Comparison of ENCODE assay signal across 9 cellular contexts in the genomic region with DNA sequence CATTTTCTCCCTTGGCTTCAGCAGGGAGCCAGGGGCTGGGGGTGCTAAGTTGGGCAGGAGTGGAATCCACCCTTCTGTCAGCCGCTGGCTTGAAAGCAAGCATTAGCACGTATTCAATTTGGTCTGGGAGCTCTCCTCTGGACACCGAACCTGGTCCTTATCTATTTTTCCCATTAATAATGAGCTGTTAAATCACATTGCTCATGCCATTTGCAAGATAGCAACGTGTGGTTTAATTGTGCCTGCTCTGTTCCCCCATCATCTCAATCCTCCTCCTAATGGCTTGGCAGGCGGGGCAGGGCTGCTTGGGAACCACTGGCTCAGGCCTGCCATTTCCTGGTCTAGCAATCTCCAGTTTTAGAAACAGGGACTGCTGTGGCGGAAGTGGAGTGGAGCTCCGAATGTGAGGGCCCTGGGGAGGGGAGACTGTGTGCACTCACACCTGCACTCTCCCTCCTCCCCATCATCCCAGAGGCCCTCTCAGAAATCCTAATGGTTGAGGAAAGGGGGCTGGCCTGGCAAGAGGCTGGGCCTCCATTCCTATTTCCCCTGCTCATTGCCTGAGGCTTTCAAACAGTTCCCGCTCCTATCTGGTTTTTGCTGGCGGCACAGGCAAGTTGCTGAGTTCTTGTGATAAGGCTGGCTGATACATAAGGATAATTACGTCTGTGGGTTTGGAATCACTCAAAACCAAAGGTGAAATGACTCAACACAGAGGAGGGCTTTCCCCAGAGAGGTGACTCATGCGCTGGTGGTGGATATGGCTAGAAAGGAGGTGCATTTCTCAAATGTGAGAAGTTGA.
DNase-seq lines count a peak whose midpoint lies in the region; ATAC-seq, FAIRE-seq and TF ChIP-seq lines count a peak whose summit lies in the region.
"Had no signal": no experiment of that assay in that cellular context is flagged by ENCODE, and none has a peak within 500 bp of the region (broad histone marks: within the 10 kb centered on the region; RNA-seq: fewer than 3 reads in every experiment).

No MANE protein-coding gene starts in this region.

- no peak overlapping the region for H3K4me3 Mint-ChIP-seq in activated CD4-positive, alpha-beta T cell treated with anti-CD3 and anti-CD28 coated beads, Interleukin-2, amount 10 ng/mL, durations not matched to agents 24 days and 14 days

- peak overlapping the region; percentile 78 for H3K4me2 ChIP-seq in K562 (ENCODE audit: insufficient read depth, low read length)

- 5% methylated on average over 11 of the region's 11 CpGs for WGBS in K562 (ENCODE audit: insufficient coverage, low coverage, missing lambda C conversion rate)

- peak overlapping the region; percentile 47 to 63; a peak in 3 of 4 replicates for H3K9ac ChIP-seq in K562 (ENCODE audit: insufficient read depth in 1 of 2, low read depth in 2 of 2, low read length in 2 of 2)

- no peaks in the 10 kb centered on the region for H3K36me3 ChIP-seq in K562 (ENCODE audit: control insufficient read depth, insufficient read depth, low read length)
- no peaks in the 10 kb centered on the region for H3K36me3 ChIP-seq in mucosa of descending colon (ENCODE audit: low read depth)

- POLR2A ChIA-PET in K562 (lab: Yijun Ruan, JAX) = interaction anchor here (0.6 kb wide), 1 partner anchor 148 kb away, joined by 3 read pairs; no protein-coding TSS in a partner anchor

- TF ChIP-seq CTCF in K562 (IDR thresholded peaks at IDR 0.05 in 2 of 3, conservative IDR thresholded peaks at IDR 0.05 in 1 of 3; ENCODE audit: insufficient read depth in 2 of 3, low read depth in 1 of 3, low read length in 3 of 3) (no peak), mucosa of descending colon (IDR thresholded peaks at IDR 0.05) (no peak)

- peak; percentile 99 for FAIRE-seq in K562 (lab: Jason Lieb, UNC)
- FAIRE-seq: endometrium had no signal

- H3K4me3 ChIP-seq in K562 (no peak overlapping the region), mucosa of descending colon (no peak overlapping the region)

- peaks cover 38% of the 10 kb centered on the region for H3K27me3 Mint-ChIP-seq in activated CD4-positive, alpha-beta T cell treated with anti-CD3 and anti-CD28 coated beads, Interleukin-2, amount 10 ng/mL, durations not matched to agents 24 days and 14 days

- H3K36me3 Mint-ChIP-seq in activated CD4-positive, alpha-beta T cell treated with anti-CD3 and anti-CD28 coated beads, Interleukin-2, amount 10 ng/mL, durations not matched to agents 24 days and 14 days (ENCODE audit: low read depth) = no peaks in the 10 kb centered on the region

- in situ Hi-C loops in K562 (cut with MboI) = no loop called here

- H3K9me3 Mint-ChIP-seq in activated CD4-positive, alpha-beta T cell treated with anti-CD3 and anti-CD28 coated beads, Interleukin-2, amount 10 ng/mL, durations not matched to agents 24 days and 14 days = no peaks in the 10 kb centered on the region

- ATAC-seq in HG02642 (IDR thresholded peaks at IDR 0.05; ENCODE audit: poor library complexity, unreplicated experiment) (peak; percentile 95), K562 (peak; percentile 97), mucosa of descending colon (peak; percentile 58)

- H3K9me3 ChIP-seq in K562 (replicated peaks; ENCODE audit: control insufficient read depth, insufficient read depth, low read depth, low read length) (no peaks in the 10 kb centered on the region), mucosa of descending colon (no peaks in the 10 kb centered on the region)

- TF ChIP-seq RAD21 in K562 (CRISPR knock-in tag; conservative IDR thresholded peaks at IDR 0.05 in 1 of 2, IDR thresholded peaks at IDR 0.05 in 1 of 2) = no peak

- peak overlapping the region; percentile 82 for H2AFZ ChIP-seq in K562 (ENCODE audit: low read depth, low read length)

- H3K27ac Mint-ChIP-seq in activated CD4-positive, alpha-beta T cell treated with anti-CD3 and anti-CD28 coated beads, Interleukin-2, amount 10 ng/mL, durations not matched to agents 24 days and 14 days = peak overlapping the region; percentile 65

- H3K27ac ChIP-seq in K562 (ENCODE audit: extremely low read depth, low read depth, low read length) = peak overlapping the region; percentile 94

- DNase-seq in activated CD4-positive, alpha-beta T cell treated with anti-CD3 and anti-CD28 coated beads, Interleukin-2, amount 10 ng/mL, durations not matched to agents 24 days and 14 days = peak; percentile 74
- no peak for DNase-seq in activated CD4-positive, alpha-beta T cell treated with anti-CD3 and anti-CD28 coated beads, Interleukin-2, amount 50 U/mL, for 4 hours
- DNase-seq in NCI-H2107 treated with DMSO at 0.1 percent for 48 hours (lab: John Stamatoyannopoulos, UW; ENCODE audit: unreplicated experiment) = peak; percentile 75
- DNase-seq in K562 (ENCODE audit: extremely low read depth in 1 of 4, low spot score in 3 of 4) = peak; percentile 84 to 91 (median 86)
- no peak for DNase-seq in mucosa of descending colon
- no peak for DNase-seq in NCI-H146 (lab: John Stamatoyannopoulos, UW)
- no peak for DNase-seq in COR-L47 (lab: John Stamatoyannopoulos, UW)

- peaks cover 0 to 6% of the 10 kb centered on the region in 2 experiments; a peak in 2 of 5 replicates for H3K27me3 ChIP-seq in K562 (ENCODE audit: control insufficient read depth in 2 of 2, insufficient read depth in 2 of 2, low read length in 2 of 2)

- no TSS peak for BruUV-seq in K562 (replicated peaks; lab: Mats Ljungman, UMichigan)

- peaks cover 4% of the 10 kb centered on the region; the same call in 1 of the 2 replicates for H4K20me1 ChIP-seq in K562 (replicated peaks; ENCODE audit: control insufficient read depth, insufficient read depth, low read length)

- TF ChIP-seq EP300 in K562 (IDR thresholded peaks at IDR 0.05; ENCODE audit: low read length) = peak; percentile 97

- TF ChIP-seq POLR2A in K562 (conservative IDR thresholded peaks at IDR 0.05) = no peak

- intact Hi-C loops in activated CD4-positive, alpha-beta T cell treated with anti-CD3 and anti-CD28 coated beads, Interleukin-2, amount 10 ng/mL, durations not matched to agents 24 days and 14 days (cut with micrococcal nuclease) = loop anchor here (5.0 to 10.0 kb wide), 2 partner anchors 197 to 280 kb away; a partner anchor contains a TSS
- intact Hi-C loops in K562 (cut with micrococcal nuclease) (no loop called here), mucosa of descending colon (cut with DNase I, micrococcal nuclease) (no loop called here)

- CTCF ChIA-PET in K562 (lab: Yijun Ruan, JAX; ENCODE audit: low intra/inter-chr PET ratio) = no interaction called here

- H3K4me1 ChIP-seq in K562 (replicated peaks in 1 of 2; ENCODE audit: control insufficient read depth in 2 of 2, insufficient read depth in 2 of 2, low read length in 2 of 2) (peaks cover 18 to 30% of the 10 kb centered on the region in 2 experiments), mucosa of descending colon (ENCODE audit: low read depth) (no peaks in the 10 kb centered on the region)

- peaks cover 6% of the 10 kb centered on the region for H3K9me1 ChIP-seq in K562 (ENCODE audit: control insufficient read depth, insufficient read depth, low read length)

- peaks cover 14% of the 10 kb centered on the region for H3K4me1 Mint-ChIP-seq in activated CD4-positive, alpha-beta T cell treated with anti-CD3 and anti-CD28 coated beads, Interleukin-2, amount 10 ng/mL, durations not matched to agents 24 days and 14 days

- H3K79me2 ChIP-seq in K562 (ENCODE audit: control insufficient read depth, insufficient read depth, low read length) = no peaks in the 10 kb centered on the region

TF ChIP-seq in K562, 482 proteins besides CTCF, POLR2A, EP300 and RAD21 (continues in another document):
- TF ChIP-seq ZKSCAN8 (CRISPR knock-in tag; IDR thresholded peaks at IDR 0.05) (peak; percentile 73), CBX3 (IDR thresholded peaks at IDR 0.05; ENCODE audit: borderline replicate concordance in 1 of 2, low read length in 2 of 2) (peak in 1 of 2 experiments; percentile 67; a peak in 1 of 3 replicates), ARNT (IDR thresholded peaks at IDR 0.05) (peak; percentile 76 to 93; a peak in 3 of 4 replicates), NFRKB (IDR thresholded peaks at IDR 0.05; ENCODE audit: low read depth) (peak; percentile 55; the same call in 1 of the 2 replicates), BRCA1 (IDR thresholded peaks at IDR 0.05) (no peak), BRCA1 (CRISPR knock-in tag; IDR thresholded peaks at IDR 0.05) (no peak), NCOR1 (IDR thresholded peaks at IDR 0.05) (peak; percentile 97), ZNF584 (CRISPR knock-in tag; IDR thresholded peaks at IDR 0.05; ENCODE audit: low read depth) (no peak), DNMT1 (IDR thresholded peaks at IDR 0.05) (no peak), TAF9B (IDR thresholded peaks at IDR 0.05; ENCODE audit: partially characterized antibody) (peak; percentile 78), GTF2F1 (IDR thresholded peaks at IDR 0.05; ENCODE audit: low read depth, low read length) (no peak), ZNF79 (CRISPR knock-in tag; IDR thresholded peaks at IDR 0.05; ENCODE audit: low read depth) (no peak), NR1H2 (CRISPR knock-in tag; IDR thresholded peaks at IDR 0.05) (no peak), POLR2AphosphoS5 (IDR thresholded peaks at IDR 0.05; ENCODE audit: control insufficient read depth, insufficient read depth, low read depth, low read length) (peak; percentile 98), BRD9 (IDR thresholded peaks at IDR 0.05; ENCODE audit: low read depth, partially characterized antibody) (peak; percentile 29), ATF7 (IDR thresholded peaks at IDR 0.05) (peak; percentile 94), NFE2 (IDR thresholded peaks at IDR 0.05; ENCODE audit: low read depth) (peak; percentile 85), MTA1 (IDR thresholded peaks at IDR 0.05; ENCODE audit: borderline replicate concordance) (peak; percentile 64; the same call in 1 of the 2 replicates), LEF1 (IDR thresholded peaks at IDR 0.05) (peak; percentile 91), LCOR (CRISPR knock-in tag; IDR thresholded peaks at IDR 0.05) (peak; percentile 85), TRIM24 (IDR thresholded peaks at IDR 0.05) (peak; percentile 96 to 97), ELF1 (tag; IDR thresholded peaks at IDR 0.05) (peak; percentile 76), ZBTB7A (IDR thresholded peaks at IDR 0.05; ENCODE audit: borderline replicate concordance, control insufficient read depth, low read depth, low read length) (0 out of 2 replicates have a peak, but pooled peaks have one; percentile 19), STAT5A (IDR thresholded peaks at IDR 0.05; ENCODE audit: borderline replicate concordance, low read length) (peak; percentile 93)
- TF ChIP-seq, protein P1, sequence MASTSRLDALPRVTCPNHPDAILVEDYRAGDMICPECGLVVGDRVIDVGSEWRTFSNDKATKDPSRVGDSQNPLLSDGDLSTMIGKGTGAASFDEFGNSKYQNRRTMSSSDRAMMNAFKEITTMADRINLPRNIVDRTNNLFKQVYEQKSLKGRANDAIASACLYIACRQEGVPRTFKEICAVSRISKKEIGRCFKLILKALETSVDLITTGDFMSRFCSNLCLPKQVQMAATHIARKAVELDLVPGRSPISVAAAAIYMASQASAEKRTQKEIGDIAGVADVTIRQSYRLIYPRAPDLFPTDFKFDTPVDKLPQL (IDR thresholded peaks at IDR 0.05; ENCODE audit: extremely low read depth, insufficient read length) = no peak

Comparison
In these comparisons a context has a peak if more than half of its experiments do, and no peak if none do; other contexts are left out.
1. DNase-seq: peak in activated CD4-positive, alpha-beta T cell treated with anti-CD3 and anti-CD28 coated beads, Interleukin-2, amount 10 ng/mL, durations not matched to agents 24 days and 14 days (single experiment), NCI-H2107 treated with DMSO at 0.1 percent for 48 hours (single experiment) and K562 (4 of 4); none in activated CD4-positive, alpha-beta T cell treated with anti-CD3 and anti-CD28 coated beads, Interleukin-2, amount 50 U/mL, for 4 hours (0 of 2), mucosa of descending colon (0 of 3), NCI-H146 (single experiment) and COR-L47 (single experiment).
2. Peak in every context shown above with its lines, with median percentiles within 50 percentile points of each other: ATAC-seq.